In the genomic region with DNA sequence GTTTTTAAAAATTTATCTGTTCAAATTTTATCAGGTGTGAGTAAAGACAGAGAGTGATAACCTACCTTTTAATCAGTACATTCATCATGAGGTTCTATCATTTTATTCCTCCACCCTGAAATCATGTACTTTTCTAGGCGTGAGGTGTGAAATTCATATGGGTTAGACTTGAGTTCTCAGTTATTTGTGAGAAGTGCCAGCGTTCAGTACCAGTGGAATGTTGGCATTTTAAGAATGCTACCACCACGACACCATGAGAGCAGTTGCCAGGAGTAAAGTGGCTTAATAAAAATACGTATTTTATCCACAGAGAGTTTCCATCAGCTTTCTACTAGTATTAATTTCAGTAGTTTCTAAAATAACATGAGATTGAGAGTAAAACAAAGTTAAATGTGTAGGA, we compare ENCODE assay signal across 1 cellular context.
TF ChIP-seq lines count a peak whose summit lies in the region.

No MANE protein-coding gene starts in this region.

TF ChIP-seq in GM23338, 12 proteins besides CTCF, POLR2A, EP300 and RAD21 (continued from another document):
- TF ChIP-seq, protein P1, sequence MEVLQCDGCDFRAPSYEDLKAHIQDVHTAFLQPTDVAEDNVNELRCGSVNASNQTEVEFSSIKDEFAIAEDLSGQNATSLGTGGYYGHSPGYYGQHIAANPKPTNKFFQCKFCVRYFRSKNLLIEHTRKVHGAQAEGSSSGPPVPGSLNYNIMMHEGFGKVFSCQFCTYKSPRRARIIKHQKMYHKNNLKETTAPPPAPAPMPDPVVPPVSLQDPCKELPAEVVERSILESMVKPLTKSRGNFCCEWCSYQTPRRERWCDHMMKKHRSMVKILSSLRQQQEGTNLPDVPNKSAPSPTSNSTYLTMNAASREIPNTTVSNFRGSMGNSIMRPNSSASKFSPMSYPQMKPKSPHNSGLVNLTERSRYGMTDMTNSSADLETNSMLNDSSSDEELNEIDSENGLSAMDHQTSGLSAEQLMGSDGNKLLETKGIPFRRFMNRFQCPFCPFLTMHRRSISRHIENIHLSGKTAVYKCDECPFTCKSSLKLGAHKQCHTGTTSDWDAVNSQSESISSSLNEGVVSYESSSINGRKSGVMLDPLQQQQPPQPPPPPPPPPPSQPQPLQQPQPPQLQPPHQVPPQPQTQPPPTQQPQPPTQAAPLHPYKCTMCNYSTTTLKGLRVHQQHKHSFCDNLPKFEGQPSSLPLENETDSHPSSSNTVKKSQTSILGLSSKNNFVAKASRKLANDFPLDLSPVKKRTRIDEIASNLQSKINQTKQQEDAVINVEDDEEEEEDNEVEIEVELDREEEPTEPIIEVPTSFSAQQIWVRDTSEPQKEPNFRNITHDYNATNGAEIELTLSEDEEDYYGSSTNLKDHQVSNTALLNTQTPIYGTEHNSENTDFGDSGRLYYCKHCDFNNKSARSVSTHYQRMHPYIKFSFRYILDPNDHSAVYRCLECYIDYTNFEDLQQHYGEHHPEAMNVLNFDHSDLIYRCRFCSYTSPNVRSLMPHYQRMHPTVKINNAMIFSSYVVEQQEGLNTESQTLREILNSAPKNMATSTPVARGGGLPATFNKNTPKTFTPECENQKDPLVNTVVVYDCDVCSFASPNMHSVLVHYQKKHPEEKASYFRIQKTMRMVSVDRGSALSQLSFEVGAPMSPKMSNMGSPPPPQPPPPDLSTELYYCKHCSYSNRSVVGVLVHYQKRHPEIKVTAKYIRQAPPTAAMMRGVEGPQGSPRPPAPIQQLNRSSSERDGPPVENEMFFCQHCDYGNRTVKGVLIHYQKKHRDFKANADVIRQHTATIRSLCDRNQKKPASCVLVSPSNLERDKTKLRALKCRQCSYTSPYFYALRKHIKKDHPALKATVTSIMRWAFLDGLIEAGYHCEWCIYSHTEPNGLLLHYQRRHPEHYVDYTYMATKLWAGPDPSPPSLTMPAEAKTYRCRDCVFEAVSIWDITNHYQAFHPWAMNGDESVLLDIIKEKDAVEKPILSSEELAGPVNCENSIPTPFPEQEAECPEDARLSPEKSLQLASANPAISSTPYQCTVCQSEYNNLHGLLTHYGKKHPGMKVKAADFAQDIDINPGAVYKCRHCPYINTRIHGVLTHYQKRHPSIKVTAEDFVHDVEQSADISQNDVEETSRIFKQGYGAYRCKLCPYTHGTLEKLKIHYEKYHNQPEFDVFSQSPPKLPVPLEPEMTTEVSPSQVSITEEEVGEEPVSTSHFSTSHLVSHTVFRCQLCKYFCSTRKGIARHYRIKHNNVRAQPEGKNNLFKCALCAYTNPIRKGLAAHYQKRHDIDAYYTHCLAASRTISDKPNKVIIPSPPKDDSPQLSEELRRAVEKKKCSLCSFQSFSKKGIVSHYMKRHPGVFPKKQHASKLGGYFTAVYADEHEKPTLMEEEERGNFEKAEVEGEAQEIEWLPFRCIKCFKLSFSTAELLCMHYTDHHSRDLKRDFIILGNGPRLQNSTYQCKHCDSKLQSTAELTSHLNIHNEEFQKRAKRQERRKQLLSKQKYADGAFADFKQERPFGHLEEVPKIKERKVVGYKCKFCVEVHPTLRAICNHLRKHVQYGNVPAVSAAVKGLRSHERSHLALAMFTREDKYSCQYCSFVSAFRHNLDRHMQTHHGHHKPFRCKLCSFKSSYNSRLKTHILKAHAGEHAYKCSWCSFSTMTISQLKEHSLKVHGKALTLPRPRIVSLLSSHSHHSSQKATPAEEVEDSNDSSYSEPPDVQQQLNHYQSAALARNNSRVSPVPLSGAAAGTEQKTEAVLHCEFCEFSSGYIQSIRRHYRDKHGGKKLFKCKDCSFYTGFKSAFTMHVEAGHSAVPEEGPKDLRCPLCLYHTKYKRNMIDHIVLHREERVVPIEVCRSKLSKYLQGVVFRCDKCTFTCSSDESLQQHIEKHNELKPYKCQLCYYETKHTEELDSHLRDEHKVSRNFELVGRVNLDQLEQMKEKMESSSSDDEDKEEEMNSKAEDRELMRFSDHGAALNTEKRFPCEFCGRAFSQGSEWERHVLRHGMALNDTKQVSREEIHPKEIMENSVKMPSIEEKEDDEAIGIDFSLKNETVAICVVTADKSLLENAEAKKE (CRISPR knock-in tag; IDR thresholded peaks at IDR 0.05): no peak
TF ChIP-seq in GM23338: peak in this region for 0.
